ENCODE assay signal across 8 cellular contexts in the genomic region with DNA sequence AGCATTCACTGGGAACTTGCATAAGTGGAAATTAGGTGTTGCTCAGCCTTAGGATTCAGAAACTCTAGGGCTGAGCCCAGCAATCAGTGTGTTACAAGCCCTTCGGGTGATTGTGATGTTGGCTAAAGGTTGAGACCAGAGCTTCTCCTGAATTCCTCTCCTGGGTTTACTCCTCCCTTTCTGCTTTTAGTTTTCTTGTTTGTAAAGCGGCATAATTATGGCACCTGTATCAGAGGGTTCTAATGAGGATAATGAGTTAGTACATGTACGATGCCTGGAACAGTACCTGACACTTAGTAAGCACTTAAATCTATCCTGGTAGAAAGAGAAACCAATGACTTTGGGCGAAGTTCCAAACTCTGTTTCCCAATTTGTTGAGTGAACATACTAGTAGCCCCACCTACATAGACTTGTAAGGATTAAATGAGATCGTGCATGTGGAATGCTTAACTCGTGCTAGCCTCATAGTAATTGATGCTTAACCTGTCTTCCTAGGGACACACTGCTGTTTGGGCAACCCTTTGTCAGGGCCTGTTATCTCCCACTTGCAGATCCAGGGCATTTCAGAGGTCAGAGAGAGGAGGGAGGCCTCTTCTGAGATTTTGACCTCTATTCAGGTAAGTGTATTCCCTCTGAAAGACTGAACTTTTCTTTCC. TPM values are rescaled to one million over a fixed set of nuclear protein-coding genes. Genes with fewer than 3 reads are reported as not detected.
DNase-seq lines count a peak whose midpoint lies in the region; ATAC-seq and TF ChIP-seq lines count a peak whose summit lies in the region.

No MANE protein-coding gene starts in this region.

- no peak for DNase-seq in CD14-positive monocyte (ENCODE audit: low spot score)
- DNase-seq in mammary epithelial cell: peak; percentile 46
- no peak for DNase-seq in naive thymus-derived CD4-positive, alpha-beta T cell
- DNase-seq in HK-2 (ENCODE audit: unreplicated experiment): no peak
- no peak for DNase-seq in foreskin melanocyte
- DNase-seq in activated gamma-delta T cell (lab: John Stamatoyannopoulos, UW): no peak
- DNase-seq in SIG-M5 treated with dmso at 0.1 percent for 504 hours (lab: John Stamatoyannopoulos, UW; ENCODE audit: unreplicated experiment): no peak

- H3K27ac ChIP-seq in mammary epithelial cell (ENCODE audit: insufficient read depth, low read depth, low read length): peak overlapping the region; percentile 96
- H3K27ac ChIP-seq in naive thymus-derived CD4-positive, alpha-beta T cell (ENCODE audit: low read depth, low read length): peak overlapping the region; percentile 99

- peaks cover 21 to 22% of the 10 kb centered on the region in 2 donors for H3K36me3 Mint-ChIP-seq in CD14-positive monocyte
- H3K36me3 Mint-ChIP-seq in IgD-negative memory B cell: peaks cover 16% of the 10 kb centered on the region
- H3K36me3 Mint-ChIP-seq in naive thymus-derived CD4-positive, alpha-beta T cell: peaks cover 0 to 21% (median 4%) of the 10 kb centered on the region in 5 donors

- peaks cover 39% of the 10 kb centered on the region for H3K79me2 ChIP-seq in mammary epithelial cell (ENCODE audit: insufficient read depth, low read length)

- H3K9me3 Mint-ChIP-seq in CD14-positive monocyte: no peaks in the 10 kb centered on the region
- H3K9me3 Mint-ChIP-seq in IgD-negative memory B cell: no peaks in the 10 kb centered on the region
- H3K9me3 Mint-ChIP-seq in naive thymus-derived CD4-positive, alpha-beta T cell: peaks cover 0 to 5% (median 0%) of the 10 kb centered on the region in 11 donors

- no TSS peak for BruUV-seq in mammary epithelial cell (replicated peaks; lab: Mats Ljungman, UMichigan)

- peak overlapping the region; percentile 84 for H2AFZ ChIP-seq in mammary epithelial cell (ENCODE audit: low read depth, low read length)

- POLR2A ChIA-PET in naive thymus-derived CD4-positive, alpha-beta T cell (lab: Charles Lee): interaction anchor here (0.6 to 2.5 kb wide), 8 partner anchors 10 to 280 kb away, joined by 3 to 47 read pairs (median 5); no protein-coding TSS in a partner anchor

- H3K9me3 ChIP-seq in mammary epithelial cell (replicated peaks; ENCODE audit: insufficient read depth, low read length): no peaks in the 10 kb centered on the region
- H3K9me3 ChIP-seq in naive thymus-derived CD4-positive, alpha-beta T cell (ENCODE audit: control insufficient read depth in 2 of 3, low read length in 3 of 3): no peaks in the 10 kb centered on the region

- CTCF ChIA-PET in mammary epithelial cell (lab: Charles Lee; ENCODE audit: low non-redundant PET): no interaction called here
- CTCF ChIA-PET in naive thymus-derived CD4-positive, alpha-beta T cell (lab: Charles Lee): interaction anchor here (1.0 kb wide), 1 partner anchor 27 kb away, joined by 3 read pairs; no protein-coding TSS in a partner anchor

- H3K4me3 ChIP-seq in mammary epithelial cell (replicated peaks in 1 of 3; ENCODE audit: insufficient read depth in 1 of 3, low read depth in 2 of 3, low read length in 3 of 3): no peak overlapping the region
- no peak overlapping the region for H3K4me3 ChIP-seq in naive thymus-derived CD4-positive, alpha-beta T cell (ENCODE audit: low read length)

- H4K20me1 ChIP-seq in mammary epithelial cell (ENCODE audit: insufficient read depth, low read length): peaks cover 3% of the 10 kb centered on the region

- dilution Hi-C loops in mammary epithelial cell (cut with HindIII; ENCODE audit: low sequenced_read_pairs): no loop called here

- peak overlapping the region; percentile 81 to 84 for H3K4me3 Mint-ChIP-seq in CD14-positive monocyte
- H3K4me3 Mint-ChIP-seq in IgD-negative memory B cell: peak overlapping the region; percentile 68 to 88 (median 78)
- peak overlapping the region; percentile 65 to 96 (median 84) for H3K4me3 Mint-ChIP-seq in naive thymus-derived CD4-positive, alpha-beta T cell

- no peak for ATAC-seq in naive thymus-derived CD4-positive, alpha-beta T cell

- peaks cover 33% of the 10 kb centered on the region for H3K4me1 Mint-ChIP-seq in CD14-positive monocyte
- peaks cover 20 to 40% (median 25%) of the 10 kb centered on the region in 3 donors for H3K4me1 Mint-ChIP-seq in IgD-negative memory B cell
- H3K4me1 Mint-ChIP-seq in naive thymus-derived CD4-positive, alpha-beta T cell: peaks cover 23 to 40% (median 29%) of the 10 kb centered on the region in 7 donors

- 100% methylated on average over 4 of the region's 6 CpGs for WGBS in mammary epithelial cell (ENCODE audit: low coverage, missing lambda C conversion rate)

- no peak overlapping the region for H3K9ac ChIP-seq in mammary epithelial cell (ENCODE audit: insufficient read depth, low read length)

- peaks cover 2 to 7% (median 3%) of the 10 kb centered on the region in 3 donors for H3K27me3 Mint-ChIP-seq in CD14-positive monocyte (ENCODE audit: low read depth in 3 of 3)
- H3K27me3 Mint-ChIP-seq in IgD-negative memory B cell: no peaks in the 10 kb centered on the region
- no peaks in the 10 kb centered on the region for H3K27me3 Mint-ChIP-seq in naive thymus-derived CD4-positive, alpha-beta T cell

- TF ChIP-seq CTCF in CD14-positive monocyte (IDR thresholded peaks at IDR 0.05) (no peak), mammary epithelial cell (conservative IDR thresholded peaks at IDR 0.05 in 1 of 2, IDR thresholded peaks at IDR 0.05 in 1 of 2; ENCODE audit: extremely low read depth in 1 of 2, insufficient read depth in 1 of 2, low read depth in 1 of 2, low read length in 2 of 2) (no peak)

- peaks cover 14% of the 10 kb centered on the region for H3K4me1 ChIP-seq in mammary epithelial cell (ENCODE audit: insufficient read depth, low read length)
- peaks cover 14 to 16% of the 10 kb centered on the region in 2 donors for H3K4me1 ChIP-seq in naive thymus-derived CD4-positive, alpha-beta T cell (ENCODE audit: control insufficient read depth in 2 of 2, insufficient read depth in 2 of 2, low read length in 2 of 2)

- peak overlapping the region; percentile 70 for H3K4me2 ChIP-seq in mammary epithelial cell (ENCODE audit: insufficient read depth, low read depth, low read length)

- in situ Hi-C loops in mammary epithelial cell (cut with MboI; ENCODE audit: low sequenced_read_pairs in 2 of 2): no loop called here

- H3K27ac Mint-ChIP-seq in CD14-positive monocyte (peak overlapping the region; percentile 30 to 91 (median 75)), IgD-negative memory B cell (peak overlapping the region; percentile 91 to 100 (median 92))
- H3K27ac Mint-ChIP-seq in naive thymus-derived CD4-positive, alpha-beta T cell: peak overlapping the region; percentile 87 to 96 (median 91)

- intact Hi-C loops in CD14-positive monocyte (cut with micrococcal nuclease): loop anchor here (2.0 to 5.0 kb wide), 3 partner anchors 32 to 52 kb away; no protein-coding TSS in a partner anchor
- intact Hi-C loops in mammary epithelial cell (cut with micrococcal nuclease): loop anchor here (1.0 to 5.0 kb wide), 3 partner anchors 92 to 152 kb away; no protein-coding TSS in a partner anchor
- intact Hi-C loops in naive thymus-derived CD4-positive, alpha-beta T cell (cut with micrococcal nuclease): loop anchor here (1.0 to 10.0 kb wide), 11 partner anchors 15 to 905 kb away; partner anchors contain the start of genes SOD2 (in 1 of the 2), SYTL3 (in 1 of the 2) and WTAP (in 1 of the 2)

- peaks cover 4% of the 10 kb centered on the region for H3K36me3 ChIP-seq in mammary epithelial cell (ENCODE audit: insufficient read depth, low read length)
- peaks cover 0 to 4% (median 0%) of the 10 kb centered on the region in 3 experiments for H3K36me3 ChIP-seq in naive thymus-derived CD4-positive, alpha-beta T cell (ENCODE audit: control insufficient read depth in 2 of 3, insufficient read depth in 3 of 3, low read length in 3 of 3)

- no peaks in the 10 kb centered on the region for H3K27me3 ChIP-seq in mammary epithelial cell (ENCODE audit: insufficient read depth, low read length)
- no peaks in the 10 kb centered on the region for H3K27me3 ChIP-seq in naive thymus-derived CD4-positive, alpha-beta T cell (ENCODE audit: control insufficient read depth in 2 of 2, insufficient read depth in 2 of 2, low read length in 2 of 2)

RNA-seq across cellular contexts. Expression of gene EZR, which starts 0.9 kb away (rescaled TPM):
- polyA plus RNA-seq in CD14-positive monocyte: 10 to 100 TPM; 86.3 to 95.8 TPM
- polyA plus RNA-seq in IgD-negative memory B cell: 588 TPM
- 100 to 1,000 TPM; 164 to 240 TPM for total RNA-seq in mammary epithelial cell
- polyA plus RNA-seq in mammary epithelial cell: 171 TPM
- 213 TPM for polyA minus RNA-seq in mammary epithelial cell
- 100 to 1,000 TPM; 132 to 201 (median 163) TPM for total RNA-seq in naive thymus-derived CD4-positive, alpha-beta T cell
- 100 to 1,000 TPM; 115 to 140 TPM for polyA plus RNA-seq in naive thymus-derived CD4-positive, alpha-beta T cell
